In genomic region chr13:44855860-44856259, GRCh38 we compare ENCODE assay signal across 14 cellular contexts.
"Had no signal": no experiment of that assay in that cellular context is flagged by ENCODE, and none has a peak within 500 bp of the region (broad histone marks: within the 10 kb centered on the region; RNA-seq: fewer than 3 reads in every experiment).

No MANE protein-coding gene starts in this region.

- ATAC-seq: activated naive CD4-positive, alpha-beta T cell treated with anti-CD3 and anti-CD28 coated beads, Interleukin-2, amount 50 U/mL, for 72 hours; effector memory CD8-positive, alpha-beta T cell; left cardiac atrium; pancreas; stimulated activated naive B cell treated with anti-CD40 and anti-IgM and Interleukin-4, amounts not matched to agents 10 μg/mL and 1 μg/mL and 100 μg/mL, for 72 hours; upper lobe of right lung had no signal

- DNase-seq: activated CD4-positive, alpha-beta T cell treated with anti-CD3 and anti-CD28 coated beads, Interleukin-2, amount 50 U/mL, for 4 hours; activated CD4-positive, CD25-positive, alpha-beta regulatory T cell treated with anti-CD3 and anti-CD28 coated beads, Interleukin-2, amount 50 U/mL, for 72 hours; activated effector memory CD4-positive, alpha-beta T cell treated with Interleukin-2 at 50 U/mL for 16 hours; activated T-cell treated with anti-CD3 and anti-CD28 coated beads, Interleukin-2, amount 50 U/mL, for 24 hours; amniotic stem cell; cerebellar nuclear complex; effector memory CD8-positive, alpha-beta T cell; left cardiac atrium; pancreas; stimulated activated naive B cell treated with anti-CD40 and anti-IgM and Interleukin-4, amounts not matched to agents 10 μg/mL and 1 μg/mL and 100 μg/mL, for 72 hours; upper lobe of right lung had no signal

- H3K9me3 ChIP-seq: pancreas, suprapubic skin, upper lobe of right lung had no signal

- H3K27me3 ChIP-seq: pancreas, suprapubic skin, upper lobe of right lung had no signal

- H3K4me1 ChIP-seq: upper lobe of right lung had no signal

- H3K27ac Mint-ChIP-seq: activated naive CD4-positive, alpha-beta T cell treated with anti-CD3 and anti-CD28 coated beads, Interleukin-2, amount 50 U/mL, for 72 hours; activated T-cell treated with anti-CD3 and anti-CD28 coated beads, Interleukin-2, amount 50 U/mL, for 24 hours; dendritic cell treated with granulocyte-macrophage colony-stimulating factor and Interleukin-4, amounts not matched to agents 40 ng/mL and 50 ng/mL, for 4 days; effector memory CD8-positive, alpha-beta T cell; stimulated activated naive B cell treated with anti-CD40 and anti-IgM and Interleukin-4, amounts not matched to agents 10 μg/mL and 1 μg/mL and 100 μg/mL, for 72 hours had no signal

- H3K27ac ChIP-seq: suprapubic skin had no signal

- H3K4me3 Mint-ChIP-seq: activated T-cell treated with anti-CD3 and anti-CD28 coated beads, Interleukin-2, amount 50 U/mL, for 24 hours; dendritic cell treated with granulocyte-macrophage colony-stimulating factor and Interleukin-4, amounts not matched to agents 40 ng/mL and 50 ng/mL, for 4 days; effector memory CD8-positive, alpha-beta T cell; stimulated activated naive B cell treated with anti-CD40 and anti-IgM and Interleukin-4, amounts not matched to agents 10 μg/mL and 1 μg/mL and 100 μg/mL, for 72 hours had no signal

- H3K9me3 Mint-ChIP-seq: activated naive CD4-positive, alpha-beta T cell treated with anti-CD3 and anti-CD28 coated beads, Interleukin-2, amount 50 U/mL, for 72 hours; activated T-cell treated with anti-CD3 and anti-CD28 coated beads, Interleukin-2, amount 50 U/mL, for 24 hours; dendritic cell treated with granulocyte-macrophage colony-stimulating factor and Interleukin-4, amounts not matched to agents 40 ng/mL and 50 ng/mL, for 4 days; effector memory CD8-positive, alpha-beta T cell; stimulated activated naive B cell treated with anti-CD40 and anti-IgM and Interleukin-4, amounts not matched to agents 10 μg/mL and 1 μg/mL and 100 μg/mL, for 72 hours had no signal

- H3K4me3 ChIP-seq: pancreas, suprapubic skin, upper lobe of right lung had no signal

- H3K36me3 ChIP-seq: pancreas, suprapubic skin, upper lobe of right lung had no signal
